1 cellular context compared by ENCODE assay signal in genomic region chr2:24362253-24362652, GRCh38.
TF ChIP-seq lines count a peak whose summit lies in the region.

No MANE protein-coding gene starts in this region.

TF ChIP-seq in HepG2, 621 proteins besides CTCF, POLR2A, EP300 and RAD21 (continued from another document):
- TF ChIP-seq, protein P1, sequence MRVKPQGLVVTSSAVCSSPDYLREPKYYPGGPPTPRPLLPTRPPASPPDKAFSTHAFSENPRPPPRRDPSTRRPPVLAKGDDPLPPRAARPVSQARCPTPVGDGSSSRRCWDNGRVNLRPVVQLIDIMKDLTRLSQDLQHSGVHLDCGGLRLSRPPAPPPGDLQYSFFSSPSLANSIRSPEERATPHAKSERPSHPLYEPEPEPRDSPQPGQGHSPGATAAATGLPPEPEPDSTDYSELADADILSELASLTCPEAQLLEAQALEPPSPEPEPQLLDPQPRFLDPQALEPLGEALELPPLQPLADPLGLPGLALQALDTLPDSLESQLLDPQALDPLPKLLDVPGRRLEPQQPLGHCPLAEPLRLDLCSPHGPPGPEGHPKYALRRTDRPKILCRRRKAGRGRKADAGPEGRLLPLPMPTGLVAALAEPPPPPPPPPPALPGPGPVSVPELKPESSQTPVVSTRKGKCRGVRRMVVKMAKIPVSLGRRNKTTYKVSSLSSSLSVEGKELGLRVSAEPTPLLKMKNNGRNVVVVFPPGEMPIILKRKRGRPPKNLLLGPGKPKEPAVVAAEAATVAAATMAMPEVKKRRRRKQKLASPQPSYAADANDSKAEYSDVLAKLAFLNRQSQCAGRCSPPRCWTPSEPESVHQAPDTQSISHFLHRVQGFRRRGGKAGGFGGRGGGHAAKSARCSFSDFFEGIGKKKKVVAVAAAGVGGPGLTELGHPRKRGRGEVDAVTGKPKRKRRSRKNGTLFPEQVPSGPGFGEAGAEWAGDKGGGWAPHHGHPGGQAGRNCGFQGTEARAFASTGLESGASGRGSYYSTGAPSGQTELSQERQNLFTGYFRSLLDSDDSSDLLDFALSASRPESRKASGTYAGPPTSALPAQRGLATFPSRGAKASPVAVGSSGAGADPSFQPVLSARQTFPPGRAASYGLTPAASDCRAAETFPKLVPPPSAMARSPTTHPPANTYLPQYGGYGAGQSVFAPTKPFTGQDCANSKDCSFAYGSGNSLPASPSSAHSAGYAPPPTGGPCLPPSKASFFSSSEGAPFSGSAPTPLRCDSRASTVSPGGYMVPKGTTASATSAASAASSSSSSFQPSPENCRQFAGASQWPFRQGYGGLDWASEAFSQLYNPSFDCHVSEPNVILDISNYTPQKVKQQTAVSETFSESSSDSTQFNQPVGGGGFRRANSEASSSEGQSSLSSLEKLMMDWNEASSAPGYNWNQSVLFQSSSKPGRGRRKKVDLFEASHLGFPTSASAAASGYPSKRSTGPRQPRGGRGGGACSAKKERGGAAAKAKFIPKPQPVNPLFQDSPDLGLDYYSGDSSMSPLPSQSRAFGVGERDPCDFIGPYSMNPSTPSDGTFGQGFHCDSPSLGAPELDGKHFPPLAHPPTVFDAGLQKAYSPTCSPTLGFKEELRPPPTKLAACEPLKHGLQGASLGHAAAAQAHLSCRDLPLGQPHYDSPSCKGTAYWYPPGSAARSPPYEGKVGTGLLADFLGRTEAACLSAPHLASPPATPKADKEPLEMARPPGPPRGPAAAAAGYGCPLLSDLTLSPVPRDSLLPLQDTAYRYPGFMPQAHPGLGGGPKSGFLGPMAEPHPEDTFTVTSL (CRISPR knock-in tag; IDR thresholded peaks at IDR 0.05; ENCODE audit: borderline replicate concordance), result no peak
- TF ChIP-seq, protein P2, sequence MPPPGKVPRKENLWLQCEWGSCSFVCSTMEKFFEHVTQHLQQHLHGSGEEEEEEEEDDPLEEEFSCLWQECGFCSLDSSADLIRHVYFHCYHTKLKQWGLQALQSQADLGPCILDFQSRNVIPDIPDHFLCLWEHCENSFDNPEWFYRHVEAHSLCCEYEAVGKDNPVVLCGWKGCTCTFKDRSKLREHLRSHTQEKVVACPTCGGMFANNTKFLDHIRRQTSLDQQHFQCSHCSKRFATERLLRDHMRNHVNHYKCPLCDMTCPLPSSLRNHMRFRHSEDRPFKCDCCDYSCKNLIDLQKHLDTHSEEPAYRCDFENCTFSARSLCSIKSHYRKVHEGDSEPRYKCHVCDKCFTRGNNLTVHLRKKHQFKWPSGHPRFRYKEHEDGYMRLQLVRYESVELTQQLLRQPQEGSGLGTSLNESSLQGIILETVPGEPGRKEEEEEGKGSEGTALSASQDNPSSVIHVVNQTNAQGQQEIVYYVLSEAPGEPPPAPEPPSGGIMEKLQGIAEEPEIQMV (CRISPR knock-in tag; IDR thresholded peaks at IDR 0.05; ENCODE audit: low read depth), result no peak
- TF ChIP-seq ATF4 (CRISPR knock-in tag; IDR thresholded peaks at IDR 0.05), result no peak
- no peak for TF ChIP-seq PTBP1 (IDR thresholded peaks at IDR 0.05; ENCODE audit: low read depth, low read length, poor library complexity, severe bottlenecking)
- TF ChIP-seq ZNF12 (CRISPR knock-in tag; IDR thresholded peaks at IDR 0.05), result no peak
- TF ChIP-seq, protein P3, sequence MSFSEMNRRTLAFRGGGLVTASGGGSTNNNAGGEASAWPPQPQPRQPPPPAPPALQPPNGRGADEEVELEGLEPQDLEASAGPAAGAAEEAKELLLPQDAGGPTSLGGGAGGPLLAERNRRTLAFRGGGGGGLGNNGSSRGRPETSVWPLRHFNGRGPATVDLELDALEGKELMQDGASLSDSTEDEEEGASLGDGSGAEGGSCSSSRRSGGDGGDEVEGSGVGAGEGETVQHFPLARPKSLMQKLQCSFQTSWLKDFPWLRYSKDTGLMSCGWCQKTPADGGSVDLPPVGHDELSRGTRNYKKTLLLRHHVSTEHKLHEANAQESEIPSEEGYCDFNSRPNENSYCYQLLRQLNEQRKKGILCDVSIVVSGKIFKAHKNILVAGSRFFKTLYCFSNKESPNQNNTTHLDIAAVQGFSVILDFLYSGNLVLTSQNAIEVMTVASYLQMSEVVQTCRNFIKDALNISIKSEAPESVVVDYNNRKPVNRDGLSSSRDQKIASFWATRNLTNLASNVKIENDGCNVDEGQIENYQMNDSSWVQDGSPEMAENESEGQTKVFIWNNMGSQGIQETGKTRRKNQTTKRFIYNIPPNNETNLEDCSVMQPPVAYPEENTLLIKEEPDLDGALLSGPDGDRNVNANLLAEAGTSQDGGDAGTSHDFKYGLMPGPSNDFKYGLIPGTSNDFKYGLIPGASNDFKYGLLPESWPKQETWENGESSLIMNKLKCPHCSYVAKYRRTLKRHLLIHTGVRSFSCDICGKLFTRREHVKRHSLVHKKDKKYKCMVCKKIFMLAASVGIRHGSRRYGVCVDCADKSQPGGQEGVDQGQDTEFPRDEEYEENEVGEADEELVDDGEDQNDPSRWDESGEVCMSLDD (CRISPR knock-in tag; IDR thresholded peaks at IDR 0.05; ENCODE audit: borderline replicate concordance), result no peak
- TF ChIP-seq ZNF670 (CRISPR knock-in tag; IDR thresholded peaks at IDR 0.05; ENCODE audit: borderline replicate concordance), result no peak
- TF ChIP-seq, protein P4, sequence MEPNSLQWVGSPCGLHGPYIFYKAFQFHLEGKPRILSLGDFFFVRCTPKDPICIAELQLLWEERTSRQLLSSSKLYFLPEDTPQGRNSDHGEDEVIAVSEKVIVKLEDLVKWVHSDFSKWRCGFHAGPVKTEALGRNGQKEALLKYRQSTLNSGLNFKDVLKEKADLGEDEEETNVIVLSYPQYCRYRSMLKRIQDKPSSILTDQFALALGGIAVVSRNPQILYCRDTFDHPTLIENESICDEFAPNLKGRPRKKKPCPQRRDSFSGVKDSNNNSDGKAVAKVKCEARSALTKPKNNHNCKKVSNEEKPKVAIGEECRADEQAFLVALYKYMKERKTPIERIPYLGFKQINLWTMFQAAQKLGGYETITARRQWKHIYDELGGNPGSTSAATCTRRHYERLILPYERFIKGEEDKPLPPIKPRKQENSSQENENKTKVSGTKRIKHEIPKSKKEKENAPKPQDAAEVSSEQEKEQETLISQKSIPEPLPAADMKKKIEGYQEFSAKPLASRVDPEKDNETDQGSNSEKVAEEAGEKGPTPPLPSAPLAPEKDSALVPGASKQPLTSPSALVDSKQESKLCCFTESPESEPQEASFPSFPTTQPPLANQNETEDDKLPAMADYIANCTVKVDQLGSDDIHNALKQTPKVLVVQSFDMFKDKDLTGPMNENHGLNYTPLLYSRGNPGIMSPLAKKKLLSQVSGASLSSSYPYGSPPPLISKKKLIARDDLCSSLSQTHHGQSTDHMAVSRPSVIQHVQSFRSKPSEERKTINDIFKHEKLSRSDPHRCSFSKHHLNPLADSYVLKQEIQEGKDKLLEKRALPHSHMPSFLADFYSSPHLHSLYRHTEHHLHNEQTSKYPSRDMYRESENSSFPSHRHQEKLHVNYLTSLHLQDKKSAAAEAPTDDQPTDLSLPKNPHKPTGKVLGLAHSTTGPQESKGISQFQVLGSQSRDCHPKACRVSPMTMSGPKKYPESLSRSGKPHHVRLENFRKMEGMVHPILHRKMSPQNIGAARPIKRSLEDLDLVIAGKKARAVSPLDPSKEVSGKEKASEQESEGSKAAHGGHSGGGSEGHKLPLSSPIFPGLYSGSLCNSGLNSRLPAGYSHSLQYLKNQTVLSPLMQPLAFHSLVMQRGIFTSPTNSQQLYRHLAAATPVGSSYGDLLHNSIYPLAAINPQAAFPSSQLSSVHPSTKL (CRISPR knock-in tag; IDR thresholded peaks at IDR 0.05), result peak; percentile 15; the same call in 1 of the 2 replicates
- TF ChIP-seq ZNF644 (CRISPR knock-in tag; IDR thresholded peaks at IDR 0.05; ENCODE audit: low read depth), result 0 out of 2 replicates have a peak, but pooled peaks have one; percentile 32
- TF ChIP-seq TOPORS (CRISPR knock-in tag; IDR thresholded peaks at IDR 0.05), result no peak
- TF ChIP-seq, protein P5, sequence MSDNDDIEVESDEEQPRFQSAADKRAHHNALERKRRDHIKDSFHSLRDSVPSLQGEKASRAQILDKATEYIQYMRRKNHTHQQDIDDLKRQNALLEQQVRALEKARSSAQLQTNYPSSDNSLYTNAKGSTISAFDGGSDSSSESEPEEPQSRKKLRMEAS (IDR thresholded peaks at IDR 0.05), result 0 out of 2 replicates have a peak, but pooled peaks have one; percentile 21
- TF ChIP-seq ZMYM4 (CRISPR knock-in tag; IDR thresholded peaks at IDR 0.05), result 0 out of 2 replicates have a peak, but pooled peaks have one; percentile 20
- no peak for TF ChIP-seq ZNF839 (CRISPR knock-in tag; IDR thresholded peaks at IDR 0.05; ENCODE audit: borderline replicate concordance)
- no peak for TF ChIP-seq GPN1 (CRISPR knock-in tag; IDR thresholded peaks at IDR 0.05; ENCODE audit: borderline replicate concordance)
- TF ChIP-seq ZNF280B (CRISPR knock-in tag; IDR thresholded peaks at IDR 0.05; ENCODE audit: borderline replicate concordance), result no peak
- no peak for TF ChIP-seq ZNF460 (CRISPR knock-in tag; IDR thresholded peaks at IDR 0.05; ENCODE audit: borderline replicate concordance)
- TF ChIP-seq, protein P6, sequence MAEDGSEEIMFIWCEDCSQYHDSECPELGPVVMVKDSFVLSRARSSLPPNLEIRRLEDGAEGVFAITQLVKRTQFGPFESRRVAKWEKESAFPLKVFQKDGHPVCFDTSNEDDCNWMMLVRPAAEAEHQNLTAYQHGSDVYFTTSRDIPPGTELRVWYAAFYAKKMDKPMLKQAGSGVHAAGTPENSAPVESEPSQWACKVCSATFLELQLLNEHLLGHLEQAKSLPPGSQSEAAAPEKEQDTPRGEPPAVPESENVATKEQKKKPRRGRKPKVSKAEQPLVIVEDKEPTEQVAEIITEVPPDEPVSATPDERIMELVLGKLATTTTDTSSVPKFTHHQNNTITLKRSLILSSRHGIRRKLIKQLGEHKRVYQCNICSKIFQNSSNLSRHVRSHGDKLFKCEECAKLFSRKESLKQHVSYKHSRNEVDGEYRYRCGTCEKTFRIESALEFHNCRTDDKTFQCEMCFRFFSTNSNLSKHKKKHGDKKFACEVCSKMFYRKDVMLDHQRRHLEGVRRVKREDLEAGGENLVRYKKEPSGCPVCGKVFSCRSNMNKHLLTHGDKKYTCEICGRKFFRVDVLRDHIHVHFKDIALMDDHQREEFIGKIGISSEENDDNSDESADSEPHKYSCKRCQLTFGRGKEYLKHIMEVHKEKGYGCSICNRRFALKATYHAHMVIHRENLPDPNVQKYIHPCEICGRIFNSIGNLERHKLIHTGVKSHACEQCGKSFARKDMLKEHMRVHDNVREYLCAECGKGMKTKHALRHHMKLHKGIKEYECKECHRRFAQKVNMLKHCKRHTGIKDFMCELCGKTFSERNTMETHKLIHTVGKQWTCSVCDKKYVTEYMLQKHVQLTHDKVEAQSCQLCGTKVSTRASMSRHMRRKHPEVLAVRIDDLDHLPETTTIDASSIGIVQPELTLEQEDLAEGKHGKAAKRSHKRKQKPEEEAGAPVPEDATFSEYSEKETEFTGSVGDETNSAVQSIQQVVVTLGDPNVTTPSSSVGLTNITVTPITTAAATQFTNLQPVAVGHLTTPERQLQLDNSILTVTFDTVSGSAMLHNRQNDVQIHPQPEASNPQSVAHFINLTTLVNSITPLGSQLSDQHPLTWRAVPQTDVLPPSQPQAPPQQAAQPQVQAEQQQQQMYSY (CRISPR knock-in tag; IDR thresholded peaks at IDR 0.05), result no peak
